21 cellular contexts compared by ENCODE assay signal in the genomic region with DNA sequence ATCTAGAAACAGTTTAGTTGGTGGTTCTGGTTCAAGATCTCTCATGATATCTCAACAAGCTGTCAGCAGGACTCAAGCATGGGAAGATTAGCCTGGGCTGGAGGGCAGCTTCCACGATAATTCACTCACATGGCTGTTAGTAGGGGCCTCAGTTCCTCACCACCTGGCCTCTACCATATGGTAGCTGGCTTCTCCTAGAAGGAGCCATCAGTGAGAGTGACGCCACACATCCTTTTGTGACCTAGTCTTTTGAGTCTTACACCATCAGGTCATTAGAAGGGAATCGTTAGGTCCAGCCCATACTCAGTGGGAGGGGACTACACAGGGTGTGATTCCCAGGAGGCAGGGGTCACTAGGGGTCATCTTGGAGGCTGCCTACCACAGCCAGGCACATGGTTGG.
DNase-seq lines count a peak whose midpoint lies in the region; ATAC-seq and TF ChIP-seq lines count a peak whose summit lies in the region.
"Had no signal": no experiment of that assay in that cellular context is flagged by ENCODE, and none has a peak within 500 bp of the region (broad histone marks: within the 10 kb centered on the region; RNA-seq: fewer than 3 reads in every experiment).

No MANE protein-coding gene starts in this region.

- H3K79me2 ChIP-seq in SK-N-SH (ENCODE audit: insufficient read depth) = no peaks in the 10 kb centered on the region

- DNase-seq in DMS 273 treated with DMSO at 0.1 percent for 48 hours (lab: John Stamatoyannopoulos, UW) (peak; percentile 28), NB4 (ENCODE audit: low read depth) (peak; percentile 10), SK-N-DZ (ENCODE audit: low spot score) (peak; percentile 14), upper lobe of right lung (no peak), HUDEP-2 (lab: John Stamatoyannopoulos, UW; ENCODE audit: unreplicated experiment in 76 of 76) (no peak), SK-N-SH (no peak)
- DNase-seq in activated CD8-positive, alpha-beta memory T cell treated with anti-CD3 and anti-CD28 coated beads for 24 hours = no peak
- DNase-seq: Calu3; DMS53; GM23248; MV-4-11; NCI-H1105 treated with DMSO at 0.1 percent for 48 hours; NCI-H146; NCI-H1930; NCI-H2107; NCI-H748 treated with DMSO at 0.1 percent for 48 hours; NK-92 treated with Interleukin-12 subunit alpha and Interleukin-12 subunit beta, amount 100 ng/mL, for 24 hours; PC-3 had no signal

- no peaks in the 10 kb centered on the region for H3K9me3 ChIP-seq in upper lobe of right lung
- H3K9me3 ChIP-seq in SK-N-SH = 0 out of 2 replicates have a peak, but pooled peaks cover 4% of the 10 kb centered on the region
- H3K9me3 ChIP-seq: HAP-1 had no signal

- no peak for TF ChIP-seq POLR2A in NB4 (IDR thresholded peaks at IDR 0.05; ENCODE audit: extremely low read depth, insufficient read length)

- no peaks in the 10 kb centered on the region for H3K36me3 ChIP-seq in upper lobe of right lung
- H3K36me3 ChIP-seq in SK-N-SH (replicated peaks in 1 of 2; ENCODE audit: control insufficient read depth in 1 of 2, insufficient read depth in 2 of 2, low read length in 1 of 2) = no peaks in the 10 kb centered on the region
- H3K36me3 ChIP-seq: HAP-1 had no signal

- 20% methylated on average over 2 of the region's 3 CpGs for WGBS in SK-N-SH (ENCODE audit: low lambda C conversion rate)

- H3K27ac ChIP-seq in upper lobe of right lung (no peak overlapping the region), SK-N-SH (ENCODE audit: low read depth in 2 of 2, low read length in 1 of 2) (no peak overlapping the region)
- H3K27ac ChIP-seq: GM23248 had no signal

- CTCF ChIA-PET in SK-N-SH (lab: Yijun Ruan, JAX) = no interaction called here

- H3K4me1 ChIP-seq in upper lobe of right lung (no peaks in the 10 kb centered on the region), SK-N-SH (ENCODE audit: control insufficient read depth in 1 of 2, insufficient read depth in 2 of 2, low read depth in 1 of 2, low read length in 1 of 2) (no peaks in the 10 kb centered on the region)
- H3K4me1 ChIP-seq: HAP-1 had no signal

- intact Hi-C loops in upper lobe of right lung (cut with DNase I) = no loop called here

- no peaks in the 10 kb centered on the region for H3K9me2 ChIP-seq in SK-N-SH

- H3F3A ChIP-seq in SK-N-SH (replicated peaks; ENCODE audit: insufficient read depth) = no peaks in the 10 kb centered on the region

- H3K27me3 ChIP-seq in upper lobe of right lung (no peaks in the 10 kb centered on the region), SK-N-SH (ENCODE audit: insufficient read depth) (no peaks in the 10 kb centered on the region)

- no peak overlapping the region for H3K4me2 ChIP-seq in SK-N-SH

- H3K4me3 ChIP-seq in NB4 (ENCODE audit: low read depth, low read length) = no peak overlapping the region
- H3K4me3 ChIP-seq in upper lobe of right lung = no peak overlapping the region
- H3K4me3 ChIP-seq in SK-N-SH (ENCODE audit: low read depth in 2 of 2, low read length in 1 of 2) = no peak overlapping the region
- H3K4me3 ChIP-seq: GM23248, HAP-1, K562 had no signal

- no peaks in the 10 kb centered on the region for H4K20me1 ChIP-seq in SK-N-SH (ENCODE audit: insufficient read depth)

- peak; percentile 19 for ATAC-seq in upper lobe of right lung
- ATAC-seq: HepG2, K562, PC-3 had no signal

- TF ChIP-seq CTCF in NB4 (IDR thresholded peaks at IDR 0.05; ENCODE audit: low read depth, low read length) (no peak), upper lobe of right lung (IDR thresholded peaks at IDR 0.05) (no peak), SK-N-SH (IDR thresholded peaks at IDR 0.05) (no peak)

- POLR2A ChIA-PET in SK-N-SH (lab: Yijun Ruan, JAX) = no interaction called here

- TF ChIP-seq EP300 in SK-N-SH (IDR thresholded peaks at IDR 0.05; ENCODE audit: borderline replicate concordance in 1 of 2, low read depth in 1 of 2, low read length in 1 of 2) = no peak

- TF ChIP-seq RAD21 in SK-N-SH (IDR thresholded peaks at IDR 0.05; ENCODE audit: low read length) = no peak

- no peak overlapping the region for H2AFZ ChIP-seq in SK-N-SH (ENCODE audit: low read depth)
- H2AFZ ChIP-seq: GM23248 had no signal

- no peak overlapping the region for H3K9ac ChIP-seq in SK-N-SH
- H3K9ac ChIP-seq: GM23248 had no signal

TF ChIP-seq in SK-N-SH, 30 proteins besides CTCF, POLR2A, EP300 and RAD21:
- TF ChIP-seq, protein P1, sequence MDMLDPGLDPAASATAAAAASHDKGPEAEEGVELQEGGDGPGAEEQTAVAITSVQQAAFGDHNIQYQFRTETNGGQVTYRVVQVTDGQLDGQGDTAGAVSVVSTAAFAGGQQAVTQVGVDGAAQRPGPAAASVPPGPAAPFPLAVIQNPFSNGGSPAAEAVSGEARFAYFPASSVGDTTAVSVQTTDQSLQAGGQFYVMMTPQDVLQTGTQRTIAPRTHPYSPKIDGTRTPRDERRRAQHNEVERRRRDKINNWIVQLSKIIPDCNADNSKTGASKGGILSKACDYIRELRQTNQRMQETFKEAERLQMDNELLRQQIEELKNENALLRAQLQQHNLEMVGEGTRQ (IDR thresholded peaks at IDR 0.05; ENCODE audit: borderline replicate concordance, low read depth, low read length) = no peak
- no peak for TF ChIP-seq FOSL2 (IDR thresholded peaks at IDR 0.05; ENCODE audit: borderline replicate concordance, low read depth)
- TF ChIP-seq, protein P2, sequence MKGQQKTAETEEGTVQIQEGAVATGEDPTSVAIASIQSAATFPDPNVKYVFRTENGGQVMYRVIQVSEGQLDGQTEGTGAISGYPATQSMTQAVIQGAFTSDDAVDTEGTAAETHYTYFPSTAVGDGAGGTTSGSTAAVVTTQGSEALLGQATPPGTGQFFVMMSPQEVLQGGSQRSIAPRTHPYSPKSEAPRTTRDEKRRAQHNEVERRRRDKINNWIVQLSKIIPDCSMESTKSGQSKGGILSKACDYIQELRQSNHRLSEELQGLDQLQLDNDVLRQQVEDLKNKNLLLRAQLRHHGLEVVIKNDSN (IDR thresholded peaks at IDR 0.05; ENCODE audit: borderline replicate concordance, low read depth) = no peak
- TF ChIP-seq YY1 (IDR thresholded peaks at IDR 0.05; ENCODE audit: low read depth) = no peak
- no peak for TF ChIP-seq TCF12 (IDR thresholded peaks at IDR 0.05)
- TF ChIP-seq, protein P3, sequence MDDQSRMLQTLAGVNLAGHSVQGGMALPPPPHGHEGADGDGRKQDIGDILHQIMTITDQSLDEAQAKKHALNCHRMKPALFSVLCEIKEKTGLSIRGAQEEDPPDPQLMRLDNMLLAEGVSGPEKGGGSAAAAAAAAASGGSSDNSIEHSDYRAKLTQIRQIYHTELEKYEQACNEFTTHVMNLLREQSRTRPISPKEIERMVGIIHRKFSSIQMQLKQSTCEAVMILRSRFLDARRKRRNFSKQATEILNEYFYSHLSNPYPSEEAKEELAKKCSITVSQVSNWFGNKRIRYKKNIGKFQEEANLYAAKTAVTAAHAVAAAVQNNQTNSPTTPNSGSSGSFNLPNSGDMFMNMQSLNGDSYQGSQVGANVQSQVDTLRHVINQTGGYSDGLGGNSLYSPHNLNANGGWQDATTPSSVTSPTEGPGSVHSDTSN (IDR thresholded peaks at IDR 0.05) = no peak
- TF ChIP-seq RXRA (IDR thresholded peaks at IDR 0.05; ENCODE audit: borderline replicate concordance, low read depth) = no peak
- TF ChIP-seq RFX5 (IDR thresholded peaks at IDR 0.05; ENCODE audit: low read length) = no peak
- TF ChIP-seq MEF2A (IDR thresholded peaks at IDR 0.05; ENCODE audit: borderline replicate concordance, low read depth) = no peak
- TF ChIP-seq RCOR1 (IDR thresholded peaks at IDR 0.05; ENCODE audit: low read length) = no peak
- TF ChIP-seq, protein P4, sequence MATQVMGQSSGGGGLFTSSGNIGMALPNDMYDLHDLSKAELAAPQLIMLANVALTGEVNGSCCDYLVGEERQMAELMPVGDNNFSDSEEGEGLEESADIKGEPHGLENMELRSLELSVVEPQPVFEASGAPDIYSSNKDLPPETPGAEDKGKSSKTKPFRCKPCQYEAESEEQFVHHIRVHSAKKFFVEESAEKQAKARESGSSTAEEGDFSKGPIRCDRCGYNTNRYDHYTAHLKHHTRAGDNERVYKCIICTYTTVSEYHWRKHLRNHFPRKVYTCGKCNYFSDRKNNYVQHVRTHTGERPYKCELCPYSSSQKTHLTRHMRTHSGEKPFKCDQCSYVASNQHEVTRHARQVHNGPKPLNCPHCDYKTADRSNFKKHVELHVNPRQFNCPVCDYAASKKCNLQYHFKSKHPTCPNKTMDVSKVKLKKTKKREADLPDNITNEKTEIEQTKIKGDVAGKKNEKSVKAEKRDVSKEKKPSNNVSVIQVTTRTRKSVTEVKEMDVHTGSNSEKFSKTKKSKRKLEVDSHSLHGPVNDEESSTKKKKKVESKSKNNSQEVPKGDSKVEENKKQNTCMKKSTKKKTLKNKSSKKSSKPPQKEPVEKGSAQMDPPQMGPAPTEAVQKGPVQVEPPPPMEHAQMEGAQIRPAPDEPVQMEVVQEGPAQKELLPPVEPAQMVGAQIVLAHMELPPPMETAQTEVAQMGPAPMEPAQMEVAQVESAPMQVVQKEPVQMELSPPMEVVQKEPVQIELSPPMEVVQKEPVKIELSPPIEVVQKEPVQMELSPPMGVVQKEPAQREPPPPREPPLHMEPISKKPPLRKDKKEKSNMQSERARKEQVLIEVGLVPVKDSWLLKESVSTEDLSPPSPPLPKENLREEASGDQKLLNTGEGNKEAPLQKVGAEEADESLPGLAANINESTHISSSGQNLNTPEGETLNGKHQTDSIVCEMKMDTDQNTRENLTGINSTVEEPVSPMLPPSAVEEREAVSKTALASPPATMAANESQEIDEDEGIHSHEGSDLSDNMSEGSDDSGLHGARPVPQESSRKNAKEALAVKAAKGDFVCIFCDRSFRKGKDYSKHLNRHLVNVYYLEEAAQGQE (IDR thresholded peaks at IDR 0.05; ENCODE audit: low read depth, low read length) = no peak
- no peak for TF ChIP-seq NRF1 (IDR thresholded peaks at IDR 0.05; ENCODE audit: low read depth, low read length)
- TF ChIP-seq FOXM1 (IDR thresholded peaks at IDR 0.05; ENCODE audit: low read depth) = no peak
- no peak for TF ChIP-seq NFIC (IDR thresholded peaks at IDR 0.05; ENCODE audit: borderline replicate concordance)

Comparison
In these comparisons a context has a peak if more than half of its experiments do, and no peak if none do; other contexts are left out.
1. DNase-seq: peak in DMS 273 treated with DMSO at 0.1 percent for 48 hours (single experiment), NB4 (single experiment) and SK-N-DZ (single experiment); none in upper lobe of right lung (single experiment), activated CD8-positive, alpha-beta memory T cell treated with anti-CD3 and anti-CD28 coated beads for 24 hours (single experiment), HUDEP-2 (0 of 76) and SK-N-SH (single experiment).